1 cellular context compared by ENCODE assay signal in the genomic region with DNA sequence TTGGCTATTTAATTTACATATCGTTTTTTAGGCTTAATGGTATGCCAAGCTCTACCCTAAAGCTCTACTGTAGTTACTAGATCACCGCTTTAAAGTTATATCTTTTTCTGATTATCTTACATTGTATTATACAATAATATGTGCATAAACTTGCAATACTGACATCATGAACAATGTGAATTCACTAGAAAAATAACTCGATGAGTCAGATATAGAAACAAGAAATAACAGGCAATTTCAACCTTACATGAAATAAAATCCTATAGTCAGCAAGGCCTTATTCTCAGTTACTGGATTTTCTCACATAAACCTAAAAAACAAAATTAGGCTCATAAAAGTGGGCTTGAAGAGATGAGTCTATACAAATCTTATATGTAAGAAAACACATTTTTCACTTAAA.
TF ChIP-seq lines count a peak whose summit lies in the region.

No MANE protein-coding gene starts in this region.

TF ChIP-seq in IMR-90, 13 proteins besides CTCF, POLR2A, EP300 and RAD21 (continued from another document):
- TF ChIP-seq, protein P1, sequence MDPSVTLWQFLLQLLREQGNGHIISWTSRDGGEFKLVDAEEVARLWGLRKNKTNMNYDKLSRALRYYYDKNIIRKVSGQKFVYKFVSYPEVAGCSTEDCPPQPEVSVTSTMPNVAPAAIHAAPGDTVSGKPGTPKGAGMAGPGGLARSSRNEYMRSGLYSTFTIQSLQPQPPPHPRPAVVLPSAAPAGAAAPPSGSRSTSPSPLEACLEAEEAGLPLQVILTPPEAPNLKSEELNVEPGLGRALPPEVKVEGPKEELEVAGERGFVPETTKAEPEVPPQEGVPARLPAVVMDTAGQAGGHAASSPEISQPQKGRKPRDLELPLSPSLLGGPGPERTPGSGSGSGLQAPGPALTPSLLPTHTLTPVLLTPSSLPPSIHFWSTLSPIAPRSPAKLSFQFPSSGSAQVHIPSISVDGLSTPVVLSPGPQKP (IDR thresholded peaks at IDR 0.05; ENCODE audit: borderline replicate concordance, low read depth, low read length): no peak
- no peak for TF ChIP-seq RCOR1 (IDR thresholded peaks at IDR 0.05; ENCODE audit: insufficient replicate concordance, low read length)
TF ChIP-seq in IMR-90: peak in this region for 2.
